18 cellular contexts compared by ENCODE assay signal in genomic region chrX:41661366-41662095, GRCh38. TPM values are rescaled to one million over a fixed set of nuclear protein-coding genes. Genes with fewer than 3 reads are reported as not detected.
DNase-seq lines count a peak whose midpoint lies in the region; ATAC-seq, FAIRE-seq and TF ChIP-seq lines count a peak whose summit lies in the region.
"Had no signal": no experiment of that assay in that cellular context is flagged by ENCODE, and none has a peak within 500 bp of the region (broad histone marks: within the 10 kb centered on the region; RNA-seq: fewer than 3 reads in every experiment).

No MANE protein-coding gene starts in this region.

- H3K27ac ChIP-seq in coronary artery (peak overlapping the region; percentile 73 to 86), testis (no peak overlapping the region)
- H3K27ac ChIP-seq: body of pancreas, thyroid gland had no signal

- H3K4me1 ChIP-seq in testis: no peaks in the 10 kb centered on the region
- H3K4me1 ChIP-seq: thyroid gland had no signal

- intact Hi-C loops in testis (cut with DNase I; ENCODE audit: low total_unique reads): no loop called here

- 84 to 85% methylated on average over 2 of the region's 2 CpGs for WGBS in testis, 2 donors

- no peak for TF ChIP-seq POLR2A in GM12892 (IDR thresholded peaks at IDR 0.05; ENCODE audit: low read depth, low read length)
- TF ChIP-seq POLR2A in testis (IDR thresholded peaks at IDR 0.05): no peak

- H3K4me3 ChIP-seq in coronary artery: no peak overlapping the region
- H3K4me3 ChIP-seq in testis: no peak overlapping the region
- H3K4me3 ChIP-seq: body of pancreas, MG63, thyroid gland had no signal

- H3K36me3 ChIP-seq in testis (ENCODE audit: low read depth, missing control alignments): no peaks in the 10 kb centered on the region
- H3K36me3 ChIP-seq: MG63 had no signal

- ATAC-seq in GM21786 (IDR thresholded peaks at IDR 0.05; ENCODE audit: unreplicated experiment): no peak
- ATAC-seq: body of pancreas had no signal

- H3K27me3 ChIP-seq in testis: no peaks in the 10 kb centered on the region
- H3K27me3 ChIP-seq: body of pancreas, MG63, thyroid gland had no signal

- peak; percentile 67 for FAIRE-seq in GM12892 (lab: Jason Lieb, UNC)

- DNase-seq in GM12892 (ENCODE audit: insufficient read length): no peak
- DNase-seq in NCI-H82 (lab: John Stamatoyannopoulos, UW): peak; percentile 80
- no peak for DNase-seq in coronary artery (ENCODE audit: low spot score)
- DNase-seq in renal cortical epithelial cell (ENCODE audit: low read depth): peak; percentile 66
- no peak for DNase-seq in testis
- no peak for DNase-seq in NCI-H2081 treated with DMSO at 0.1 percent for 48 hours (lab: John Stamatoyannopoulos, UW)
- no peak for DNase-seq in cerebellum (ENCODE audit: low spot score)
- DNase-seq: activated CD4-positive, alpha-beta memory T cell treated with anti-CD3 and anti-CD28 coated beads for 36 hours; activated effector memory CD4-positive, alpha-beta T cell treated with Interleukin-2 at 50 U/mL for 16 hours; body of pancreas; C1 segment of cervical spinal cord; DND-41; MG63; NCI-H2029 treated with DMSO at 0.1 percent for 48 hours; SIG-M5; thyroid gland had no signal

- no peaks in the 10 kb centered on the region for H3K9me3 ChIP-seq in testis
- H3K9me3 ChIP-seq: body of pancreas, MG63, thyroid gland had no signal

- TF ChIP-seq CTCF in coronary artery (IDR thresholded peaks at IDR 0.05) (no peak), testis (IDR thresholded peaks at IDR 0.05) (no peak)

RNA-seq across cellular contexts. Expression of gene GPR34, which starts 27.2 kb away (rescaled TPM):
- 0.23 TPM for polyA plus RNA-seq in GM12892 (2012; ENCODE audit: missing spikeins)
- total RNA-seq in renal cortical epithelial cell (not detected in 2 replicates), testis (1 to 10 TPM; 1.0 to 3.8 TPM), cerebellum (8.4 TPM)
- polyA plus RNA-seq in testis (ENCODE audit: insufficient read depth, low read depth, low replicate concordance): 3.5 TPM
- total RNA-seq: glomerular endothelial cell had no signal

Comparison
In these comparisons a context has a peak if more than half of its experiments do, and no peak if none do; other contexts are left out.
1. DNase-seq: peak in NCI-H82 (single experiment) and renal cortical epithelial cell (single experiment); none in GM12892 (single experiment), coronary artery (single experiment), testis (single experiment), NCI-H2081 treated with DMSO at 0.1 percent for 48 hours (single experiment) and cerebellum (single experiment).
2. H3K27ac ChIP-seq: peak in coronary artery (2 of 2); none in testis (0 of 2).